Comparison of ENCODE assay signal across 8 cellular contexts in the genomic region with DNA sequence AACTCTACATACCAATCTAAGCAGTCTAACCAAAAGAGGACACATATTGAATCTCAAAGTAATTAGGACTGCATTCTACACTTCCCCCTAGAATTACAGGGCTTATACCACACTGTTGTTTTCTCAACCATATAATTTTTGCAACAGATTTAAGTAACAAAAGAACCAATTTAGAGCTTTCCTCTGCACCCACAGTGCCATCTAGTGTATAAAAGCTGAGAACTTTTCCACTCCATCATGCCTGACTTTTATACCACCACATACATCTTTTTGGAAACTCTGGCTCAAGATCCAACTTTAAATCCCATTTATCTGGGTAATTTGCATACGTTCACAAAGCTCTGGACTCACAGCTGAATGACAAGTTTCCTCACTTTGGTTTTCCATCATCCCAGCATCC.
DNase-seq lines count a peak whose midpoint lies in the region; ATAC-seq and TF ChIP-seq lines count a peak whose summit lies in the region.

No MANE protein-coding gene starts in this region.

- no peaks in the 10 kb centered on the region for H3K9me2 ChIP-seq in hepatocyte (replicated peaks; ENCODE audit: insufficient read depth)

- H4K20me1 ChIP-seq in hepatocyte (ENCODE audit: insufficient read depth, poor library complexity, severe bottlenecking) = no peaks in the 10 kb centered on the region

- WGBS in hepatocyte (ENCODE audit: low lambda C conversion rate, missing lambda C conversion rate) = 31% methylated on average over 1 of the region's 1 CpG

- no peak overlapping the region for H3K27ac ChIP-seq in hepatocyte
- no peak overlapping the region for H3K27ac ChIP-seq in upper lobe of right lung

- TF ChIP-seq CTCF in hepatocyte (IDR thresholded peaks at IDR 0.05; ENCODE audit: poor library complexity) (peak; percentile 53), upper lobe of right lung (IDR thresholded peaks at IDR 0.05) (peak; percentile 39)

- peak; percentile 34 for ATAC-seq in upper lobe of right lung

- intact Hi-C loops in upper lobe of right lung (cut with DNase I) = no loop called here

- no peaks in the 10 kb centered on the region for H3K4me1 ChIP-seq in hepatocyte (ENCODE audit: insufficient read depth)
- no peaks in the 10 kb centered on the region for H3K4me1 ChIP-seq in upper lobe of right lung

- H3K27me3 ChIP-seq in hepatocyte = no peaks in the 10 kb centered on the region
- H3K27me3 ChIP-seq in upper lobe of right lung = no peaks in the 10 kb centered on the region
- H3K27me3 ChIP-seq in H7 (ENCODE audit: control insufficient read depth, insufficient read depth, low read length) = no peaks in the 10 kb centered on the region

- no peak overlapping the region for H2AFZ ChIP-seq in hepatocyte

- H3K79me2 ChIP-seq in hepatocyte = no peaks in the 10 kb centered on the region

- H3K9me3 ChIP-seq in hepatocyte (ENCODE audit: low read depth) = no peaks in the 10 kb centered on the region
- no peaks in the 10 kb centered on the region for H3K9me3 ChIP-seq in upper lobe of right lung

- H3K4me3 ChIP-seq in hepatocyte (no peak overlapping the region), upper lobe of right lung (no peak overlapping the region), H7 (ENCODE audit: insufficient read depth, low read depth, low read length) (no peak overlapping the region)

- H3K36me3 ChIP-seq in hepatocyte (replicated peaks; ENCODE audit: insufficient read depth, low read depth) (no peaks in the 10 kb centered on the region), upper lobe of right lung (no peaks in the 10 kb centered on the region), H7 (replicated peaks; ENCODE audit: control insufficient read depth, insufficient read depth, low read length) (no peaks in the 10 kb centered on the region)

- DNase-seq in Ammon's horn (ENCODE audit: low spot score) = peak; percentile 43
- peak; percentile 17 for DNase-seq in H4 (ENCODE audit: low spot score)
- DNase-seq in SKM-1 (lab: John Stamatoyannopoulos, UW; ENCODE audit: unreplicated experiment) = peak; percentile 3
- DNase-seq in hepatocyte (ENCODE audit: low spot score) = peak; percentile 30
- no peak for DNase-seq in upper lobe of right lung
- no peak for DNase-seq in UCSD-AML1 (lab: John Stamatoyannopoulos, UW; ENCODE audit: unreplicated experiment)
- no peak for DNase-seq in HuH-7 (ENCODE audit: low spot score)
- DNase-seq in H7 = no peak

- no peak overlapping the region for H3K4me2 ChIP-seq in hepatocyte

Comparison
In these comparisons a context has a peak if more than half of its experiments do, and no peak if none do; other contexts are left out.
1. DNase-seq: peak in Ammon's horn (single experiment), H4 (single experiment), SKM-1 (single experiment) and hepatocyte (single experiment); none in upper lobe of right lung (single experiment), UCSD-AML1 (single experiment), HuH-7 (single experiment) and H7 (single experiment).